Comparison of ENCODE assay signal across 21 cellular contexts in genomic region chr1:203035111-203036000, GRCh38. TPM values are rescaled to one million over a fixed set of nuclear protein-coding genes. Genes with fewer than 3 reads are reported as not detected.
DNase-seq lines count a peak whose midpoint lies in the region; ATAC-seq and TF ChIP-seq lines count a peak whose summit lies in the region.
"Had no signal": no experiment of that assay in that cellular context is flagged by ENCODE, and none has a peak within 500 bp of the region (broad histone marks: within the 10 kb centered on the region; RNA-seq: fewer than 3 reads in every experiment).

No MANE protein-coding gene starts in this region.

- peak overlapping the region; percentile 45 for H3K27ac Mint-ChIP-seq in dendritic cell treated with granulocyte-macrophage colony-stimulating factor and Interleukin-4, amounts not matched to agents 40 ng/mL and 50 ng/mL, for 4 days
- H3K27ac Mint-ChIP-seq: activated naive CD8-positive, alpha-beta T cell; naive thymus-derived CD8-positive, alpha-beta T cell; stimulated activated naive B cell treated with anti-CD40 and anti-IgM and Interleukin-4, amounts not matched to agents 10 μg/mL and 1 μg/mL and 100 μg/mL, for 72 hours had no signal

- no peak for TF ChIP-seq CTCF in HEK293 (tag by site-specific recombination; IDR thresholded peaks at IDR 0.05)
- TF ChIP-seq CTCF in omental fat pad (IDR thresholded peaks at IDR 0.05), result no peak

- H3K27ac ChIP-seq in HEK293 (ENCODE audit: extremely low read depth, low read depth, low read length), result no peak overlapping the region
- H3K27ac ChIP-seq: 22Rv1, transverse colon had no signal

- DNase-seq in DMS 273 (lab: John Stamatoyannopoulos, UW; ENCODE audit: unreplicated experiment) (peak; percentile 56), DMS 273 treated with DMSO at 0.1 percent for 48 hours (lab: John Stamatoyannopoulos, UW) (no peak), omental fat pad (ENCODE audit: low spot score) (peak; percentile 17), foreskin melanocyte (no peak)
- DNase-seq: activated CD4-positive, alpha-beta T cell treated with anti-CD3 and anti-CD28 coated beads, Interleukin-2, amount 50 U/mL, for 48 hours; activated T-cell treated with anti-CD3 and anti-CD28 coated beads, Interleukin-2, amount 50 U/mL, for 1 hour; BE2C; GF-D8; MM.1S; naive thymus-derived CD8-positive, alpha-beta T cell; NCI-H446 treated with DMSO at 0.1 percent for 48 hours; stimulated activated naive B cell treated with anti-CD40 and anti-IgM and Interleukin-4, amounts not matched to agents 10 μg/mL and 1 μg/mL and 100 μg/mL, for 72 hours; transverse colon had no signal

- CTCF ChIA-PET in HEK293 (lab: Yijun Ruan, JAX), result interaction anchor here (0.6 to 23.3 kb wide), 10 partner anchors 8 to 232 kb away, joined by 3 to 526 read pairs (median 4); no protein-coding TSS in a partner anchor

- no peaks in the 10 kb centered on the region for H3K9me3 Mint-ChIP-seq in dendritic cell treated with granulocyte-macrophage colony-stimulating factor and Interleukin-4, amounts not matched to agents 40 ng/mL and 50 ng/mL, for 4 days
- H3K9me3 Mint-ChIP-seq: naive thymus-derived CD8-positive, alpha-beta T cell; stimulated activated naive B cell treated with anti-CD40 and anti-IgM and Interleukin-4, amounts not matched to agents 10 μg/mL and 1 μg/mL and 100 μg/mL, for 72 hours had no signal

- intact Hi-C loops in dendritic cell treated with granulocyte-macrophage colony-stimulating factor and Interleukin-4, amounts not matched to agents 40 ng/mL and 50 ng/mL, for 4 days (cut with micrococcal nuclease), result loop anchor here (5.0 kb wide), 1 partner anchor 82 kb away; no protein-coding TSS in a partner anchor

- H3K4me3 Mint-ChIP-seq in dendritic cell treated with granulocyte-macrophage colony-stimulating factor and Interleukin-4, amounts not matched to agents 40 ng/mL and 50 ng/mL, for 4 days, result no peak overlapping the region
- H3K4me3 Mint-ChIP-seq: activated naive CD8-positive, alpha-beta T cell; naive thymus-derived CD8-positive, alpha-beta T cell; stimulated activated naive B cell treated with anti-CD40 and anti-IgM and Interleukin-4, amounts not matched to agents 10 μg/mL and 1 μg/mL and 100 μg/mL, for 72 hours had no signal

- no peaks in the 10 kb centered on the region for H3K9me3 ChIP-seq in HEK293 (ENCODE audit: control insufficient read depth, insufficient read depth, low read depth, low read length)
- H3K9me3 ChIP-seq: BE2C, transverse colon had no signal

- no peaks in the 10 kb centered on the region for H3K36me3 Mint-ChIP-seq in dendritic cell treated with granulocyte-macrophage colony-stimulating factor and Interleukin-4, amounts not matched to agents 40 ng/mL and 50 ng/mL, for 4 days (ENCODE audit: low read depth)
- H3K36me3 Mint-ChIP-seq: activated naive CD8-positive, alpha-beta T cell; naive thymus-derived CD8-positive, alpha-beta T cell; stimulated activated naive B cell treated with anti-CD40 and anti-IgM and Interleukin-4, amounts not matched to agents 10 μg/mL and 1 μg/mL and 100 μg/mL, for 72 hours had no signal

- peaks cover 30% of the 10 kb centered on the region for H3K4me1 Mint-ChIP-seq in dendritic cell treated with granulocyte-macrophage colony-stimulating factor and Interleukin-4, amounts not matched to agents 40 ng/mL and 50 ng/mL, for 4 days (ENCODE audit: low read depth)

- H3K27me3 Mint-ChIP-seq in dendritic cell treated with granulocyte-macrophage colony-stimulating factor and Interleukin-4, amounts not matched to agents 40 ng/mL and 50 ng/mL, for 4 days, result peaks cover 38% of the 10 kb centered on the region

- no peak overlapping the region for H3K4me3 ChIP-seq in HEK293 (ENCODE audit: low read depth, low read length)
- H3K4me3 ChIP-seq: transverse colon had no signal

- ATAC-seq in omental fat pad (ENCODE audit: low FRiP score), result no peak
- no peak for ATAC-seq in GM19467 (IDR thresholded peaks at IDR 0.05; ENCODE audit: unreplicated experiment)
- no peak for ATAC-seq in HG03196 (IDR thresholded peaks at IDR 0.05; ENCODE audit: unreplicated experiment)
- ATAC-seq: naive thymus-derived CD8-positive, alpha-beta T cell; stimulated activated naive B cell treated with anti-CD40 and anti-IgM and Interleukin-4, amounts not matched to agents 10 μg/mL and 1 μg/mL and 100 μg/mL, for 72 hours had no signal

- POLR2A ChIA-PET in HEK293 (lab: Yijun Ruan, JAX), result interaction anchor here (0.9 to 1.3 kb wide), 2 partner anchors 9 to 28 kb away, joined by 3 to 5 read pairs; partner anchors contain the start of genes PPFIA4 and TMEM183A

- H3K36me3 ChIP-seq in HEK293 (ENCODE audit: control insufficient read depth in 2 of 2, insufficient read depth in 1 of 2, low read length in 2 of 2), result no peaks in the 10 kb centered on the region
- H3K36me3 ChIP-seq: BE2C, transverse colon had no signal

- H3K4me1 ChIP-seq in HEK293 (ENCODE audit: control insufficient read depth, insufficient read depth, low read length), result no peaks in the 10 kb centered on the region

TF ChIP-seq in HEK293, 187 proteins besides CTCF, POLR2A, EP300 and RAD21:
- peak; percentile 84 for TF ChIP-seq ZNF266 (tag by site-specific recombination; IDR thresholded peaks at IDR 0.05; ENCODE audit: low read depth)
- no peak for TF ChIP-seq ZNF280C (tag by site-specific recombination; IDR thresholded peaks at IDR 0.05)
- no peak for TF ChIP-seq ZNF416 (tag by site-specific recombination; IDR thresholded peaks at IDR 0.05)
- no peak for TF ChIP-seq ZNF791 (tag by site-specific recombination; IDR thresholded peaks at IDR 0.05)
- no peak for TF ChIP-seq BCL11A (tag by site-specific recombination; IDR thresholded peaks at IDR 0.05; ENCODE audit: low read depth)
- TF ChIP-seq ZNF146 (tag by site-specific recombination; IDR thresholded peaks at IDR 0.05), result no peak
- peak; percentile 91 for TF ChIP-seq ZFHX2 (tag by site-specific recombination; conservative IDR thresholded peaks at IDR 0.05)
- TF ChIP-seq EGR2 (tag by site-specific recombination; IDR thresholded peaks at IDR 0.05; ENCODE audit: low read depth), result peak; percentile 90
- no peak for TF ChIP-seq ZNF621 (tag by site-specific recombination; IDR thresholded peaks at IDR 0.05)
- TF ChIP-seq YY1 (tag by site-specific recombination; IDR thresholded peaks at IDR 0.05), result no peak
- TF ChIP-seq ZNF513 (tag by site-specific recombination; IDR thresholded peaks at IDR 0.05), result no peak

RNA-seq across cellular contexts. Expression of gene PPFIA4, which starts 9.1 kb away (rescaled TPM):
- 1 to 10 TPM in 2 of 4 donors, under 1 TPM in 1, not detected in 1; 0.72 to 1.4 (median 1.2) TPM for total RNA-seq in omental fat pad

RNA-seq across cellular contexts. Expression of gene TMEM183A, which starts 28.2 kb away (rescaled TPM):
- total RNA-seq in omental fat pad, result 10 to 100 TPM; 69.2 to 75.8 (median 72.8) TPM

RNA-seq across cellular contexts. Expression of gene MYOG, which starts 50.5 kb away (rescaled TPM):
- total RNA-seq in omental fat pad, result not detected
- total RNA-seq: lung microvascular endothelial cell; naive thymus-derived CD8-positive, alpha-beta T cell; pulmonary artery endothelial cell; transverse colon had no signal

Comparison
In these comparisons a context has a peak if more than half of its experiments do, and no peak if none do; other contexts are left out.
1. DNase-seq: peak in DMS 273 (single experiment) and omental fat pad (single experiment); none in DMS 273 treated with DMSO at 0.1 percent for 48 hours (single experiment) and foreskin melanocyte (single experiment).